In the genomic region with DNA sequence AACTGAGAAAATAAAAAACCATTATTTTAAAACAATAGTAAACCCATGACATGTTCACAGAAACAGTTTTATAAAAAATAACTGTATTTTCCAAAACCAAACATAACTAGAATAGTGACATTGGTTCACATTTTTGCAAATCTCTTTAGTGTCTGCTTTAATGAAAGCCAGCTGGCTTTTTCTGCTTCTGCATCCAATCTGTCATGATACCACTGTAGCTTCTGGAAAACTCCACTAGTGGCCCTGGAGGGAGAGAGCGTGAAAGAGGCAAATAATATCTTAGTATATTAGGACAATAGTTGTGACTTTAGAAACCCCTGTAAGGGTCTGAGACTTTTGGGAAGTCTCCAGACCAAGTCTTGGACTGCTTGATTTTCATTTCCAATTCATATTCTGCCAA, we compare ENCODE assay signal across 22 cellular contexts. TPM values are rescaled to one million over a fixed set of nuclear protein-coding genes. Genes with fewer than 3 reads are reported as not detected.
"Had no signal": no experiment of that assay in that cellular context is flagged by ENCODE, and none has a peak within 500 bp of the region (broad histone marks: within the 10 kb centered on the region; RNA-seq: fewer than 3 reads in every experiment).

No MANE protein-coding gene starts in this region.

- H3K27ac ChIP-seq: ascending aorta, ovary, right lobe of liver, VCaP had no signal

- H3K4me3 ChIP-seq: ascending aorta, lung, ovary, right lobe of liver, upper lobe of left lung had no signal

- H3K4me1 ChIP-seq: ascending aorta, right lobe of liver had no signal

- H3K27ac Mint-ChIP-seq: activated T-helper 17 cell treated with anti-CD3 and anti-CD28 coated beads, Interleukin-2, amount 50 U/mL, for 72 hours; dendritic cell treated with granulocyte-macrophage colony-stimulating factor and Interleukin-4, amounts not matched to agents 40 ng/mL and 50 ng/mL, for 4 days had no signal

- ATAC-seq: activated T-helper 17 cell treated with anti-CD3 and anti-CD28 coated beads, Interleukin-2, amount 50 U/mL, for 72 hours; right lobe of liver; stimulated activated naive CD8-positive, alpha-beta T cell treated with anti-CD3 and anti-CD28 coated beads, Interleukin-15, Interleukin-2, amounts not matched to agents 100 U/mL and 50 U/mL, for 24 hours had no signal

- H3K4me1 Mint-ChIP-seq: activated T-helper 17 cell treated with anti-CD3 and anti-CD28 coated beads, Interleukin-2, amount 50 U/mL, for 72 hours had no signal

- H3K27me3 Mint-ChIP-seq: dendritic cell treated with granulocyte-macrophage colony-stimulating factor and Interleukin-4, amounts not matched to agents 40 ng/mL and 50 ng/mL, for 4 days had no signal

- H3K4me3 Mint-ChIP-seq: activated T-helper 17 cell treated with anti-CD3 and anti-CD28 coated beads, Interleukin-2, amount 50 U/mL, for 72 hours; dendritic cell treated with granulocyte-macrophage colony-stimulating factor and Interleukin-4, amounts not matched to agents 40 ng/mL and 50 ng/mL, for 4 days; neural crest cell had no signal

- H3K36me3 ChIP-seq: ascending aorta, ovary, right lobe of liver, upper lobe of left lung had no signal

- H3K9me3 Mint-ChIP-seq: activated T-helper 17 cell treated with anti-CD3 and anti-CD28 coated beads, Interleukin-2, amount 50 U/mL, for 72 hours; dendritic cell treated with granulocyte-macrophage colony-stimulating factor and Interleukin-4, amounts not matched to agents 40 ng/mL and 50 ng/mL, for 4 days had no signal

- FAIRE-seq: bronchial epithelial cell had no signal

- H3K27me3 ChIP-seq: ascending aorta, ovary, right lobe of liver, upper lobe of left lung had no signal

- DNase-seq: activated CD4-positive, alpha-beta T cell treated with anti-CD3 and anti-CD28 coated beads for 1 hour; activated CD4-positive, alpha-beta T cell treated with anti-CD3 and anti-CD28 coated beads, Interleukin-2, amount 50 U/mL, for 48 hours; activated naive CD4-positive, alpha-beta T cell treated with Interleukin-2 at 50 U/mL for 16 hours; erythroblast; glutamatergic neuron; midbrain; ovary; right lobe of liver; stimulated activated naive CD8-positive, alpha-beta T cell treated with anti-CD3 and anti-CD28 coated beads, Interleukin-15, Interleukin-2, amounts not matched to agents 100 U/mL and 50 U/mL, for 24 hours; upper lobe of left lung had no signal

- H3K9me3 ChIP-seq: ascending aorta, ovary, right lobe of liver, upper lobe of left lung had no signal

RNA-seq across cellular contexts. Expression of a gene that starts 31.1 kb away (rescaled TPM):
- total RNA-seq: activated T-helper 17 cell treated with anti-CD3 and anti-CD28 coated beads, Interleukin-2, amount 50 U/mL, for 72 hours; ascending aorta; cerebellum; myocyte; neural crest cell; pulmonary artery endothelial cell; right lobe of liver; T-helper 1 cell treated with Interleukin-12 subunit alpha and Interleukin-12 subunit beta and Interleukin-4 antibody, amounts not matched to agents 30 ng/mL and 1 ng/mL, for 36 hours; temporal lobe had no signal
- polyA plus RNA-seq: ovary had no signal

RNA-seq across cellular contexts. Expression of a gene that starts 55.5 kb away (rescaled TPM):
- total RNA-seq: ascending aorta, bronchial epithelial cell, cerebellum, pulmonary artery endothelial cell, temporal lobe had no signal
